In genomic region chr3:10469406-10470119, GRCh38 we compare ENCODE assay signal across 33 cellular contexts. TPM values are rescaled to one million over a fixed set of nuclear protein-coding genes. Genes with fewer than 3 reads are reported as not detected.
DNase-seq lines count a peak whose midpoint lies in the region; ATAC-seq and TF ChIP-seq lines count a peak whose summit lies in the region.
"Had no signal": no experiment of that assay in that cellular context is flagged by ENCODE, and none has a peak within 500 bp of the region (broad histone marks: within the 10 kb centered on the region; RNA-seq: fewer than 3 reads in every experiment).

No MANE protein-coding gene starts in this region.

- H3K27me3 ChIP-seq in SK-N-SH (ENCODE audit: insufficient read depth) = peaks cover 5% of the 10 kb centered on the region; the same call in 1 of the 2 replicates
- H3K27me3 ChIP-seq in skeletal muscle tissue (ENCODE audit: control insufficient read depth in 3 of 3, insufficient read depth in 3 of 3, low read length in 3 of 3) = peaks cover 0 to 7% (median 0%) of the 10 kb centered on the region in 3 donors
- H3K27me3 ChIP-seq: colonic mucosa, testis, uterus had no signal

- ATAC-seq in SK-N-SH treated with all-trans-retinoic acid at 6 μM for 48 hours (no peak), GM18867 (IDR thresholded peaks at IDR 0.05; ENCODE audit: unreplicated experiment) (no peak)
- ATAC-seq: activated CD8-positive, alpha-beta T cell treated with anti-CD3 and anti-CD28 coated beads for 36 hours; effector memory CD8-positive, alpha-beta T cell; lower lobe of right lung; stimulated activated naive CD8-positive, alpha-beta T cell treated with anti-CD3 and anti-CD28 coated beads, Interleukin-15, Interleukin-2, amounts not matched to agents 100 U/mL and 50 U/mL, for 24 hours had no signal

- POLR2A ChIA-PET in SK-N-SH (lab: Yijun Ruan, JAX) (interaction anchor here (0.6 kb wide), 1 partner anchor 69 kb away, joined by 3 read pairs; no protein-coding TSS in a partner anchor), RWPE1 (lab: Yijun Ruan, JAX; ENCODE audit: low non-redundant PET) (no interaction called here)

- H2AFZ ChIP-seq in SK-N-SH (ENCODE audit: low read depth) = no peak overlapping the region

- H3K27ac ChIP-seq in SK-N-SH (ENCODE audit: low read depth in 2 of 2, low read length in 1 of 2) (peak overlapping the region in 1 of 2 experiments; percentile 6; a peak in 1 of 4 replicates), skeletal muscle tissue (ENCODE audit: low read depth, low read length) (peak overlapping the region; percentile 93), RWPE1 (no peak overlapping the region)
- H3K27ac ChIP-seq: colonic mucosa, HL-60, lower lobe of right lung, SK-N-MC, testis, uterus had no signal

- H3K36me3 Mint-ChIP-seq in immature natural killer cell = no peaks in the 10 kb centered on the region
- H3K36me3 Mint-ChIP-seq: activated naive CD4-positive, alpha-beta T cell treated with anti-CD3 and anti-CD28 coated beads, Interleukin-2, amount 50 U/mL, for 24 hours had no signal

- no peak overlapping the region for H3K4me2 ChIP-seq in SK-N-SH

- DNase-seq in SK-N-SH = peak; percentile 56
- peak; percentile 16 for DNase-seq in SK-N-DZ (ENCODE audit: low spot score)
- DNase-seq in myocyte (ENCODE audit: low read depth) = peak; percentile 20
- DNase-seq in immature natural killer cell = no peak
- no peak for DNase-seq in RWPE1 (ENCODE audit: low spot score)
- DNase-seq: activated CD4-positive, alpha-beta T cell treated with anti-CD3 and anti-CD28 coated beads for 1 hour; activated CD8-positive, alpha-beta T cell treated with anti-CD3 and anti-CD28 coated beads for 36 hours; anterior cingulate cortex; colonic mucosa; effector memory CD8-positive, alpha-beta T cell; erythroblast; head of caudate nucleus; HFFc6; kidney glomerular epithelial cell; lower lobe of right lung; NCI-H1092; NCI-H187 treated with DMSO at 0.1 percent for 48 hours; stimulated activated naive CD8-positive, alpha-beta T cell treated with anti-CD3 and anti-CD28 coated beads, Interleukin-15, Interleukin-2, amounts not matched to agents 100 U/mL and 50 U/mL, for 24 hours; T-helper 2 cell; testis; uterus had no signal

- H3K9ac ChIP-seq in SK-N-SH (no peak overlapping the region), skeletal muscle tissue (ENCODE audit: low read depth in 1 of 3, low read length in 3 of 3) (peak overlapping the region; percentile 70 to 85 (median 83))

- peaks cover 2 to 9% (median 7%) of the 10 kb centered on the region in 3 donors for H3K27me3 Mint-ChIP-seq in immature natural killer cell (ENCODE audit: low read depth in 3 of 3)

- whole genome bisulfite sequencing in SK-N-SH (ENCODE audit: low lambda C conversion rate) = 28% methylated on average over 9 of the region's 9 CpGs

- no peak overlapping the region for H3K27ac Mint-ChIP-seq in immature natural killer cell
- H3K27ac Mint-ChIP-seq: activated CD8-positive, alpha-beta T cell treated with anti-CD3 and anti-CD28 coated beads for 36 hours; activated naive CD4-positive, alpha-beta T cell treated with anti-CD3 and anti-CD28 coated beads, Interleukin-2, amount 50 U/mL, for 24 hours; activated T-helper 2 cell treated with anti-CD3 and anti-CD28 coated beads, Interferon-gamma antibody, Interleukin-2, Interleukin-4, amounts not matched to agents 10 μg/mL and 5 μg/mL and 100 μg/mL, durations not matched to agents 14 hours and 24 hours and 36 hours; effector memory CD8-positive, alpha-beta T cell; HFFc6; progenitor cell of endocrine pancreas had no signal

- TF ChIP-seq CTCF in SK-N-SH (IDR thresholded peaks at IDR 0.05) = no peak
- TF ChIP-seq CTCF in RWPE1 (conservative IDR thresholded peaks at IDR 0.05; ENCODE audit: low read depth) = no peak

- H3K4me3 Mint-ChIP-seq in immature natural killer cell = no peak overlapping the region
- H3K4me3 Mint-ChIP-seq: activated CD8-positive, alpha-beta T cell treated with anti-CD3 and anti-CD28 coated beads for 36 hours; activated naive CD4-positive, alpha-beta T cell treated with anti-CD3 and anti-CD28 coated beads, Interleukin-2, amount 50 U/mL, for 24 hours; effector memory CD8-positive, alpha-beta T cell; HFFc6; neural crest cell had no signal

- H3K4me1 Mint-ChIP-seq in immature natural killer cell = no peaks in the 10 kb centered on the region

- TF ChIP-seq RAD21 in SK-N-SH (IDR thresholded peaks at IDR 0.05; ENCODE audit: low read length) = no peak

- H3K36me3 ChIP-seq in SK-N-SH (replicated peaks in 1 of 2; ENCODE audit: control insufficient read depth in 1 of 2, insufficient read depth in 2 of 2, low read length in 1 of 2) = no peaks in the 10 kb centered on the region
- H3K36me3 ChIP-seq in skeletal muscle tissue (ENCODE audit: control insufficient read depth in 3 of 3, insufficient read depth in 3 of 3, low read length in 3 of 3) = no peaks in the 10 kb centered on the region
- H3K36me3 ChIP-seq: colonic mucosa, lower lobe of right lung, uterus had no signal

- CTCF ChIA-PET in SK-N-SH (lab: Yijun Ruan, JAX) (interaction anchor here (1.0 to 2.4 kb wide), 4 partner anchors 13 to 269 kb away, joined by 3 to 12 read pairs (median 3); no protein-coding TSS in a partner anchor), RWPE1 (lab: Yijun Ruan, JAX) (interaction anchor here (0.6 kb wide), 1 partner anchor 26 kb away, joined by 4 read pairs; no protein-coding TSS in a partner anchor)

- H3K9me2 ChIP-seq in SK-N-SH = no peaks in the 10 kb centered on the region

- no peak for TF ChIP-seq EP300 in SK-N-SH (IDR thresholded peaks at IDR 0.05; ENCODE audit: borderline replicate concordance in 1 of 2, low read depth in 1 of 2, low read length in 1 of 2)

- H3K9me3 ChIP-seq in SK-N-SH (no peaks in the 10 kb centered on the region), skeletal muscle tissue (ENCODE audit: control insufficient read depth in 3 of 3, low read length in 3 of 3) (no peaks in the 10 kb centered on the region)
- H3K9me3 ChIP-seq: colonic mucosa, lower lobe of right lung, testis, uterus had no signal

- peaks cover 0 to 30% of the 10 kb centered on the region in 2 experiments; a peak in 2 of 4 replicates for H3K4me1 ChIP-seq in SK-N-SH (ENCODE audit: control insufficient read depth in 1 of 2, insufficient read depth in 2 of 2, low read depth in 1 of 2, low read length in 1 of 2)
- peaks cover 57 to 88% (median 58%) of the 10 kb centered on the region in 3 donors for H3K4me1 ChIP-seq in skeletal muscle tissue (ENCODE audit: control insufficient read depth in 3 of 3, insufficient read depth in 3 of 3, low read length in 3 of 3)
- H3K4me1 ChIP-seq: colonic mucosa, lower lobe of right lung, testis, uterus had no signal

- H3K4me3 ChIP-seq in SK-N-SH (ENCODE audit: low read depth in 2 of 2, low read length in 1 of 2) = no peak overlapping the region
- peak overlapping the region; percentile 56 to 65 (median 65) for H3K4me3 ChIP-seq in skeletal muscle tissue (ENCODE audit: low read length in 3 of 3)
- H3K4me3 ChIP-seq: colonic mucosa, lower lobe of right lung, SK-N-MC, testis, uterus had no signal

- no peaks in the 10 kb centered on the region for H4K20me1 ChIP-seq in SK-N-SH (ENCODE audit: insufficient read depth)

- no peaks in the 10 kb centered on the region for H3K9me3 Mint-ChIP-seq in immature natural killer cell
- H3K9me3 Mint-ChIP-seq: activated CD8-positive, alpha-beta T cell treated with anti-CD3 and anti-CD28 coated beads for 36 hours; activated naive CD4-positive, alpha-beta T cell treated with anti-CD3 and anti-CD28 coated beads, Interleukin-2, amount 50 U/mL, for 24 hours; activated T-helper 2 cell treated with anti-CD3 and anti-CD28 coated beads, Interferon-gamma antibody, Interleukin-2, Interleukin-4, amounts not matched to agents 10 μg/mL and 5 μg/mL and 100 μg/mL, durations not matched to agents 14 hours and 24 hours and 36 hours; effector memory CD8-positive, alpha-beta T cell; HFFc6; neural crest cell had no signal

- no peaks in the 10 kb centered on the region for H3K79me2 ChIP-seq in SK-N-SH (ENCODE audit: insufficient read depth)

- no peaks in the 10 kb centered on the region for H3F3A ChIP-seq in SK-N-SH (replicated peaks; ENCODE audit: insufficient read depth)

TF ChIP-seq in SK-N-SH, 30 proteins besides CTCF, POLR2A, EP300 and RAD21 (continues in another document):
- TF ChIP-seq YY1 (IDR thresholded peaks at IDR 0.05; ENCODE audit: low read depth) = no peak
- no peak for TF ChIP-seq NRF1 (IDR thresholded peaks at IDR 0.05; ENCODE audit: low read depth, low read length)
- TF ChIP-seq FOXM1 (IDR thresholded peaks at IDR 0.05; ENCODE audit: low read depth) = no peak
- TF ChIP-seq SMC3 (IDR thresholded peaks at IDR 0.05; ENCODE audit: low read depth, low read length) = no peak
- TF ChIP-seq SIN3A (IDR thresholded peaks at IDR 0.05; ENCODE audit: borderline replicate concordance, low read depth, low read length) = no peak
- TF ChIP-seq, protein P1, sequence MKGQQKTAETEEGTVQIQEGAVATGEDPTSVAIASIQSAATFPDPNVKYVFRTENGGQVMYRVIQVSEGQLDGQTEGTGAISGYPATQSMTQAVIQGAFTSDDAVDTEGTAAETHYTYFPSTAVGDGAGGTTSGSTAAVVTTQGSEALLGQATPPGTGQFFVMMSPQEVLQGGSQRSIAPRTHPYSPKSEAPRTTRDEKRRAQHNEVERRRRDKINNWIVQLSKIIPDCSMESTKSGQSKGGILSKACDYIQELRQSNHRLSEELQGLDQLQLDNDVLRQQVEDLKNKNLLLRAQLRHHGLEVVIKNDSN (IDR thresholded peaks at IDR 0.05; ENCODE audit: borderline replicate concordance, low read depth) = no peak

TF ChIP-seq in SK-N-SH treated with all-trans-retinoic acid at 6 μM for 48 hours, 23 proteins besides CTCF, POLR2A, EP300 and RAD21 (continues in another document):
- TF ChIP-seq POU6F1 (CRISPR knock-in tag; IDR thresholded peaks at IDR 0.05; ENCODE audit: borderline replicate concordance, low read depth) = no peak

RNA-seq across cellular contexts. Expression of gene ATP2B2, which starts 35.8 kb away (rescaled TPM):
- polyA plus RNA-seq in SK-N-SH (2012; rRNA removed) (0.05 and 0.15 TPM in 2 replicates), immature natural killer cell (not detected)
- polyA plus RNA-seq in SK-N-SH (2012; cell fraction: cytosol; rRNA removed) = 0.05 and 0.10 TPM in 2 replicates
- polyA plus RNA-seq in SK-N-SH (2012; cell fraction: nucleus; rRNA removed) = 0.04 and 0.11 TPM in 2 replicates
- not detected in 2 replicates for polyA plus RNA-seq in SK-N-DZ (2014; cell fraction: cytosol; rRNA removed)
- not detected in 2 replicates for polyA plus RNA-seq in SK-N-DZ (2014; cell fraction: nucleus; rRNA removed)
- total RNA-seq in myocyte (0.24 TPM in 1 of 2 replicates, not detected in the other), skeletal muscle tissue (3.7 TPM)
- polyA plus RNA-seq in myocyte (2012) = 0.03 TPM
- total RNA-seq: activated CD8-positive, alpha-beta T cell treated with anti-CD3 and anti-CD28 coated beads for 36 hours; activated T-helper 2 cell treated with anti-CD3 and anti-CD28 coated beads, Interferon-gamma antibody, Interleukin-2, Interleukin-4, amounts not matched to agents 10 μg/mL and 5 μg/mL and 100 μg/mL, durations not matched to agents 14 hours and 24 hours and 36 hours; Daoy; HFFc6; mononuclear cell; NCI-H460 had no signal

Comparison
In these comparisons a context has a peak if more than half of its experiments do, and no peak if none do; other contexts are left out.
1. DNase-seq: peak in SK-N-SH (single experiment), SK-N-DZ (single experiment) and myocyte (single experiment); none in immature natural killer cell (0 of 3) and RWPE1 (single experiment).
2. H3K4me3 ChIP-seq: peak in skeletal muscle tissue (3 of 3); none in SK-N-SH (0 of 2).